Comparison of ENCODE assay signal across 8 cellular contexts in genomic region chr17:732788-733720, GRCh38. TPM values are rescaled to one million over a fixed set of nuclear protein-coding genes. Genes with fewer than 3 reads are reported as not detected.
A peak's percentile ranks its signal among the peaks of the same experiment; 100 is the strongest.
DNase-seq lines count a peak whose midpoint lies in the region; ATAC-seq and TF ChIP-seq lines count a peak whose summit lies in the region.

No MANE protein-coding gene starts in this region.

- CTCF ChIA-PET in CD8-positive, alpha-beta memory T cell (lab: Charles Lee), result no interaction called here

- DNase-seq in CD8-positive, alpha-beta memory T cell, result peak in 3 of 5 donors; percentile 4 to 22 (median 15)
- peak; percentile 40 for DNase-seq in MG63
- DNase-seq in activated T-cell treated with anti-CD3 and anti-CD28 coated beads, Interleukin-2, amount 50 U/mL, for 48 hours, result peak; percentile 67 to 73
- peak; percentile 40 to 67 for DNase-seq in foreskin fibroblast
- DNase-seq in neural progenitor cell (ENCODE audit: low spot score), result peak; percentile 68
- peak; percentile 55 to 84 for DNase-seq in aorta
- DNase-seq in NCI-H510A (lab: John Stamatoyannopoulos, UW), result no peak

- peak overlapping the region; percentile 93 for H2AFZ ChIP-seq in neural progenitor cell (replicated peaks)

- WGBS in aorta, 2 donors, result 3 to 5% methylated on average over 67 to 72 of the region's 72 CpGs

- ATAC-seq in GM21423 (IDR thresholded peaks at IDR 0.05; ENCODE audit: unreplicated experiment), result peak; percentile 33
- ATAC-seq in aorta (ENCODE audit: low FRiP score), result peak; percentile 67

- intact Hi-C loops in aorta (cut with DNase I), result no loop called here

- H3K4me2 ChIP-seq in neural progenitor cell, result peak overlapping the region; percentile 99

- no peaks in the 10 kb centered on the region for H3K36me3 ChIP-seq in CD8-positive, alpha-beta memory T cell (ENCODE audit: insufficient read depth, low read length)
- H3K36me3 ChIP-seq in MG63 (peaks cover 11% of the 10 kb centered on the region; the same call in 1 of the 2 replicates), neural progenitor cell (no peaks in the 10 kb centered on the region), aorta (ENCODE audit: control insufficient read depth in 1 of 2, insufficient read depth in 2 of 2, low read length in 1 of 2) (no peaks in the 10 kb centered on the region)

- no peaks in the 10 kb centered on the region for H3K9me3 Mint-ChIP-seq in CD8-positive, alpha-beta memory T cell
- H3K9me3 Mint-ChIP-seq in neural progenitor cell, result no peaks in the 10 kb centered on the region

- no peak overlapping the region for H3K4me3 ChIP-seq in CD8-positive, alpha-beta memory T cell (ENCODE audit: low read length)
- H3K4me3 ChIP-seq in MG63, result peak overlapping the region; percentile 62
- peak overlapping the region; percentile 52 to 77 for H3K4me3 ChIP-seq in foreskin fibroblast (ENCODE audit: low read depth in 1 of 2, low read length in 2 of 2)
- peak overlapping the region; percentile 100 for H3K4me3 ChIP-seq in neural progenitor cell
- H3K4me3 ChIP-seq in aorta (ENCODE audit: low read length in 2 of 2), result peak overlapping the region; percentile 61 to 84

- H3K4me3 Mint-ChIP-seq in CD8-positive, alpha-beta memory T cell, result peak overlapping the region; percentile 79 to 90 (median 81)
- H3K4me3 Mint-ChIP-seq in neural progenitor cell, result peak overlapping the region; percentile 95

- H3K79me2 ChIP-seq in neural progenitor cell (ENCODE audit: low read depth), result peaks cover 68% of the 10 kb centered on the region

- POLR2A ChIA-PET in CD8-positive, alpha-beta memory T cell (lab: Charles Lee), result interaction anchor here (1.0 kb wide), 2 partner anchors 12 to 18 kb away, joined by 3 read pairs; no protein-coding TSS in a partner anchor

- TF ChIP-seq CTCF in foreskin fibroblast (IDR thresholded peaks at IDR 0.05; ENCODE audit: low read depth, low read length) (no peak), neural progenitor cell (IDR thresholded peaks at IDR 0.05) (no peak)

- H3K9ac ChIP-seq in neural progenitor cell, result peak overlapping the region; percentile 75

- peaks cover 5% of the 10 kb centered on the region for H3K4me1 ChIP-seq in CD8-positive, alpha-beta memory T cell (ENCODE audit: insufficient read depth, low read length)
- peaks cover 10% of the 10 kb centered on the region for H3K4me1 ChIP-seq in neural progenitor cell
- no peaks in the 10 kb centered on the region for H3K4me1 ChIP-seq in aorta (ENCODE audit: control insufficient read depth in 1 of 2, insufficient read depth in 2 of 2, low read length in 2 of 2)

- H3K27me3 Mint-ChIP-seq in CD8-positive, alpha-beta memory T cell, result peaks cover 0 to 2% of the 10 kb centered on the region in 2 donors
- H3K27me3 Mint-ChIP-seq in neural progenitor cell (ENCODE audit: insufficient read depth, low read depth), result peaks cover 3% of the 10 kb centered on the region

- no peaks in the 10 kb centered on the region for H3K36me3 Mint-ChIP-seq in CD8-positive, alpha-beta memory T cell
- peaks cover 24% of the 10 kb centered on the region for H3K36me3 Mint-ChIP-seq in neural progenitor cell

- peaks cover 11 to 19% (median 12%) of the 10 kb centered on the region in 3 donors for H3K4me1 Mint-ChIP-seq in CD8-positive, alpha-beta memory T cell
- peaks cover 26% of the 10 kb centered on the region for H3K4me1 Mint-ChIP-seq in neural progenitor cell

- peaks cover 24% of the 10 kb centered on the region for H4K20me1 ChIP-seq in neural progenitor cell (ENCODE audit: low read depth)

- peaks cover 14% of the 10 kb centered on the region for H3F3A ChIP-seq in neural progenitor cell (ENCODE audit: low read depth)

- no peak overlapping the region for H3K27ac ChIP-seq in CD8-positive, alpha-beta memory T cell (ENCODE audit: low read depth, low read length)
- H3K27ac ChIP-seq in neural progenitor cell, result no peak overlapping the region
- no peak overlapping the region for H3K27ac ChIP-seq in aorta (ENCODE audit: low read depth in 1 of 2, low read length in 2 of 2)

- no peaks in the 10 kb centered on the region for H3K9me3 ChIP-seq in CD8-positive, alpha-beta memory T cell (ENCODE audit: low read length)
- H3K9me3 ChIP-seq in MG63 (no peaks in the 10 kb centered on the region), neural progenitor cell (ENCODE audit: low read depth) (no peaks in the 10 kb centered on the region), aorta (ENCODE audit: control insufficient read depth, low read length) (no peaks in the 10 kb centered on the region)

- no peaks in the 10 kb centered on the region for H3K27me3 ChIP-seq in CD8-positive, alpha-beta memory T cell (ENCODE audit: insufficient read depth, low read length, poor library complexity, severe bottlenecking)
- H3K27me3 ChIP-seq in MG63 (no peaks in the 10 kb centered on the region), neural progenitor cell (no peaks in the 10 kb centered on the region), aorta (ENCODE audit: control insufficient read depth in 1 of 2, insufficient read depth in 2 of 2, low read length in 1 of 2) (no peaks in the 10 kb centered on the region)

- H3K27ac Mint-ChIP-seq in CD8-positive, alpha-beta memory T cell, result peak overlapping the region in 7 of 8 donors; percentile 8 to 86 (median 47)
- H3K27ac Mint-ChIP-seq in neural progenitor cell, result peak overlapping the region; percentile 86

RNA-seq across cellular contexts. Expression of gene TLCD3A, which starts 0.7 kb away (rescaled TPM):
- 10 to 100 TPM in 1 of 2 experiments, 1 to 10 TPM in 1; 7.9 to 12.1 TPM for total RNA-seq in CD8-positive, alpha-beta memory T cell
- polyA plus RNA-seq in CD8-positive, alpha-beta memory T cell, result 5.2 TPM
- 5.7 and 6.7 TPM in 2 replicates for total RNA-seq in MG63 (2014; rRNA removed; shearing (Covaris generic); ENCODE audit: low replicate concordance)
- total RNA-seq in neural progenitor cell (ENCODE audit: low replicate concordance) (13.4 and 24.3 TPM in 2 replicates), aorta (10 to 100 TPM in 1 of 2 donors, 1 to 10 TPM in 1; 8.0 to 11.1 TPM)
- 1 to 10 TPM; 2.8 to 4.5 TPM for polyA plus RNA-seq in aorta

RNA-seq across cellular contexts. Expression of gene VPS53, which starts 18.4 kb away (rescaled TPM):
- 10 to 100 TPM; 65.1 to 70.5 TPM for total RNA-seq in CD8-positive, alpha-beta memory T cell
- 8.2 TPM for polyA plus RNA-seq in CD8-positive, alpha-beta memory T cell
- 5.1 and 6.9 TPM in 2 replicates for total RNA-seq in MG63 (2014; rRNA removed; shearing (Covaris generic); ENCODE audit: low replicate concordance)
- total RNA-seq in neural progenitor cell (ENCODE audit: low replicate concordance) (13.6 and 19.3 TPM in 2 replicates), aorta (10 to 100 TPM; 53.5 to 79.3 TPM)
- polyA plus RNA-seq in aorta, result 1 to 10 TPM; 3.6 to 6.2 TPM

RNA-seq across cellular contexts. Expression of gene GEMIN4, which starts 19.0 kb away (rescaled TPM):
- 10 to 100 TPM; 55.5 to 56.5 TPM for total RNA-seq in CD8-positive, alpha-beta memory T cell
- polyA plus RNA-seq in CD8-positive, alpha-beta memory T cell, result 23.2 TPM
- 14.1 and 21.3 TPM in 2 replicates for total RNA-seq in MG63 (2014; rRNA removed; shearing (Covaris generic); ENCODE audit: low replicate concordance)
- 15.6 and 30.8 TPM in 2 replicates for total RNA-seq in neural progenitor cell (ENCODE audit: low replicate concordance)
- total RNA-seq in aorta, result 10 to 100 TPM; 11.7 to 17.2 TPM
- polyA plus RNA-seq in aorta, result 10 to 100 TPM in 1 of 2 donors, 1 to 10 TPM in 1; 5.5 to 18.1 TPM

RNA-seq across cellular contexts. Expression of gene GLOD4, which starts 49.0 kb away (rescaled TPM):
- 10 to 100 TPM; 76.4 to 90.6 TPM for total RNA-seq in CD8-positive, alpha-beta memory T cell
- 97.7 TPM for polyA plus RNA-seq in CD8-positive, alpha-beta memory T cell
- 25.9 and 27.7 TPM in 2 replicates for total RNA-seq in MG63 (2014; rRNA removed; shearing (Covaris generic); ENCODE audit: low replicate concordance)
- 131 and 309 TPM in 2 replicates for total RNA-seq in neural progenitor cell (ENCODE audit: low replicate concordance)
- total RNA-seq in aorta, result 10 to 100 TPM; 34.1 to 45.1 TPM
- polyA plus RNA-seq in aorta, result 10 to 100 TPM; 31.3 to 42.2 TPM

RNA-seq across cellular contexts. Expression of gene MRM3, which starts 49.1 kb away (rescaled TPM):
- 10 to 100 TPM; 35.5 to 37.4 TPM for total RNA-seq in CD8-positive, alpha-beta memory T cell
- polyA plus RNA-seq in CD8-positive, alpha-beta memory T cell, result 24.9 TPM
- total RNA-seq in MG63 (2014; rRNA removed; shearing (Covaris generic); ENCODE audit: low replicate concordance), result 11.1 and 21.8 TPM in 2 replicates
- total RNA-seq in neural progenitor cell (ENCODE audit: low replicate concordance) (22.3 and 26.1 TPM in 2 replicates), aorta (1 to 10 TPM; 7.8 to 8.9 TPM)
- polyA plus RNA-seq in aorta, result 1 to 10 TPM; 7.8 to 8.0 TPM
